Comparison of ENCODE assay signal across 1 cellular context in the genomic region with DNA sequence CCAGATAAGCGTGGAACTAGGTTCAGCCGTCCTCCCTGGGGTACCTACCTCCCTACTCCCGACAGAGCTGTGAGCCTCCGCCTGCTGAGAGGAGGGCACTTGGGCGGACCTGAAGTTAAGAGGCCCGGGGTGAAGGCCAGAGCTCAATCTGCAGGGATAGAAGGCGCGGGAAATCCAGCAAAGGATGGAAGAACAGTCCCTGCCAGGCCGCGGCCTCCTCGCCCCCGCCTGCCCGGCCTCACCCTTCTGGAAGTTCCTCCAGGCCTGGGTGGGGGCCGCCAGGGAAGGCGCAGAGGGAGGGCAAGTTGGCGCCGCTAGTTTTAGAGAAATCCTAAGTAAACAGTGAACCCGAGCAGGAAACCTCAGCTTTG.
TF ChIP-seq lines count a peak whose summit lies in the region.

No MANE protein-coding gene starts in this region.

TF ChIP-seq in HepG2, 621 proteins besides CTCF, POLR2A, EP300 and RAD21:
- TF ChIP-seq ISX (CRISPR knock-in tag; conservative IDR thresholded peaks at IDR 0.05) (no peak), THAP9 (CRISPR knock-in tag; IDR thresholded peaks at IDR 0.05; ENCODE audit: borderline replicate concordance) (no peak), FIP1L1 (IDR thresholded peaks at IDR 0.05; ENCODE audit: borderline replicate concordance, insufficient read depth, low read depth, low read length) (no peak), HNRNPH1 (optimal IDR thresholded peaks at IDR 0.05; ENCODE audit: low read depth, low read length) (no peak), MBNL3 (CRISPR knock-in tag; conservative IDR thresholded peaks at IDR 0.05) (no peak), ZNF772 (CRISPR knock-in tag; IDR thresholded peaks at IDR 0.05) (no peak), ZBTB7B (CRISPR knock-in tag; IDR thresholded peaks at IDR 0.05) (no peak), ZBTB42 (CRISPR knock-in tag; IDR thresholded peaks at IDR 0.05) (no peak), ZNF142 (CRISPR knock-in tag; IDR thresholded peaks at IDR 0.05) (no peak), SNAPC4 (CRISPR knock-in tag; IDR thresholded peaks at IDR 0.05) (no peak), ATF5 (CRISPR knock-in tag; IDR thresholded peaks at IDR 0.05; ENCODE audit: low read depth) (no peak), ZNF678 (CRISPR knock-in tag; IDR thresholded peaks at IDR 0.05) (no peak)
- TF ChIP-seq, protein P1, sequence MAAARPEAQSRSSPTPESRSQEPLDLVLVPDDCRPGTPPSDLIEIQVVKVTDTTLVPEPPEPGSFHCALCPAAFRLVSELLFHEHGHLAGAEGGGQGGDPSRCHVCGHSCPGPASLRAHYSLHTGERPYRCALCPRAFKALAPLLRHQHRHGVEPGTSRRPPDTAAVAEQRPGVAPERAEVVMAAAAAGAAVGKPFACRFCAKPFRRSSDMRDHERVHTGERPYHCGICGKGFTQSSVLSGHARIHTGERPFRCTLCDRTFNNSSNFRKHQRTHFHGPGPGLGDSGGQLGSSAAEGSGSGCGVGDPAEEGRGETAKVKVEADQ (CRISPR knock-in tag; IDR thresholded peaks at IDR 0.05; ENCODE audit: borderline replicate concordance): no peak
